In the genomic region with DNA sequence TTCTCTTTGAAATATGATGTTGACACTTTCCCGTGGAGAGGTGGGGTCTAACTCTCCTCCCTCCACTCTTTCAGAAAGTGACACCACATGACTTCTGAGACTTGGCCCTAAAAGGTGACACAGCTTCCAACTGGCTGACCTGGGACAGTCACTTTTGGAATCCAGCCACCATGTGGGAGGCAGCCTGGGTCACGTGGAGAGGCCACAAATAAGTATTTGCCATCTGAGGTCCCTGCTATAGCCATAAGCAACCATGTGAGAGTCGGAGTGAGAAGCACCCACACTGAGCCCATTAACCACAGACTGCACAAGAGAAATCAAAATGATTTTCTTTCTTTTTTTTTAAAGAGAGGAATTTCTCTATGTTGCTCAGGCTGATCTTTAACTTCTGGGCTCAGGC, we compare ENCODE assay signal across 13 cellular contexts. TPM values are rescaled to one million over a fixed set of nuclear protein-coding genes. Genes with fewer than 3 reads are reported as not detected.
A peak's percentile ranks its signal among the peaks of the same experiment; 100 is the strongest.
DNase-seq lines count a peak whose midpoint lies in the region; ATAC-seq, FAIRE-seq and TF ChIP-seq lines count a peak whose summit lies in the region.
"Had no signal": no experiment of that assay in that cellular context is flagged by ENCODE, and none has a peak within 500 bp of the region (broad histone marks: within the 10 kb centered on the region; RNA-seq: fewer than 3 reads in every experiment).

No MANE protein-coding gene starts in this region.

- TF ChIP-seq CTCF in osteocyte (IDR thresholded peaks at IDR 0.05) = no peak

- H3K9me3 Mint-ChIP-seq in osteocyte (ENCODE audit: unreplicated experiment) = no peaks in the 10 kb centered on the region
- H3K9me3 Mint-ChIP-seq: activated CD4-positive, alpha-beta memory T cell treated with anti-CD3 and anti-CD28 coated beads, Interleukin-2, amount 10 ng/mL, durations not matched to agents 7 days and 5 days had no signal

- in situ Hi-C loops in Caki2 (cut with HindIII; ENCODE audit: low pct_unique_long_range_greater_than_20kb, low sequenced_read_pairs) = no loop called here

- intact Hi-C loops in right cardiac atrium (cut with DNase I) = no loop called here

- 25% methylated on average over 3 of the region's 3 CpGs for WGBS in right cardiac atrium

- H3K4me1 Mint-ChIP-seq in osteocyte (ENCODE audit: unreplicated experiment) = peaks cover 14% of the 10 kb centered on the region

- FAIRE-seq in RCC 7860 (lab: Jason Lieb, UNC) = no peak

- peak; percentile 31 for DNase-seq in Caki2 (ENCODE audit: low read depth)
- DNase-seq in RCC 7860 (ENCODE audit: low spot score) = peak; percentile 31
- DNase-seq in right cardiac atrium = peak in 2 of 3 donors; percentile 23 to 72
- no peak for DNase-seq in osteocyte (ENCODE audit: extremely low spot score, unreplicated experiment)
- DNase-seq in NCI-H2171 (lab: John Stamatoyannopoulos, UW) = no peak
- DNase-seq: activated CD4-positive, alpha-beta memory T cell treated with anti-CD3 and anti-CD28 coated beads, Interleukin-2, amount 10 ng/mL, durations not matched to agents 7 days and 5 days; NCI-H1930; T-helper 17 cell had no signal

- peak overlapping the region; percentile 23 for H3K27ac Mint-ChIP-seq in osteocyte (ENCODE audit: unreplicated experiment)

- ATAC-seq in right cardiac atrium (no peak), HG02852 (IDR thresholded peaks at IDR 0.05; ENCODE audit: unreplicated experiment) (no peak), GM21825 (IDR thresholded peaks at IDR 0.05; ENCODE audit: unreplicated experiment) (no peak), GM19395 (IDR thresholded peaks at IDR 0.05; ENCODE audit: unreplicated experiment) (no peak)
- ATAC-seq: T-helper 17 cell had no signal

- H3K9me3 ChIP-seq in right cardiac atrium (ENCODE audit: control insufficient read depth, low read length) = no peaks in the 10 kb centered on the region
- H3K9me3 ChIP-seq: prostate gland had no signal

- no peaks in the 10 kb centered on the region for H3K36me3 Mint-ChIP-seq in osteocyte (ENCODE audit: unreplicated experiment)

- peaks cover 10% of the 10 kb centered on the region for H3K4me1 ChIP-seq in right cardiac atrium (ENCODE audit: control insufficient read depth, insufficient read depth, low read length)

- H3K4me3 ChIP-seq in right cardiac atrium (ENCODE audit: low read length) = no peak overlapping the region
- H3K4me3 ChIP-seq: prostate gland had no signal

- no peaks in the 10 kb centered on the region for H3K27me3 ChIP-seq in right cardiac atrium (ENCODE audit: control insufficient read depth, insufficient read depth)

- no peak overlapping the region for H3K4me3 Mint-ChIP-seq in osteocyte (ENCODE audit: unreplicated experiment)
- H3K4me3 Mint-ChIP-seq: activated CD4-positive, alpha-beta memory T cell treated with anti-CD3 and anti-CD28 coated beads, Interleukin-2, amount 10 ng/mL, durations not matched to agents 7 days and 5 days had no signal

- H3K27me3 Mint-ChIP-seq in osteocyte (ENCODE audit: unreplicated experiment) = no peaks in the 10 kb centered on the region
- H3K27me3 Mint-ChIP-seq: activated CD4-positive, alpha-beta memory T cell treated with anti-CD3 and anti-CD28 coated beads, Interleukin-2, amount 10 ng/mL, durations not matched to agents 7 days and 5 days; T-helper 17 cell had no signal

- H3K27ac ChIP-seq in right cardiac atrium (ENCODE audit: low read length) = no peak overlapping the region
- H3K27ac ChIP-seq: prostate gland had no signal

RNA-seq across cellular contexts. Expression of gene PHYKPL, which starts 4.1 kb away (rescaled TPM):
- total RNA-seq in Caki2 (2014; rRNA removed; shearing (Covaris generic); ENCODE audit: low replicate concordance) = 31.0 and 34.8 TPM in 2 replicates
- 10 to 100 TPM; 41.0 to 53.6 (median 48.5) TPM for total RNA-seq in right cardiac atrium
- polyA plus RNA-seq in right cardiac atrium = 35.3 TPM
- 70.2 and 71.3 TPM in 2 replicates for total RNA-seq in osteocyte

RNA-seq across cellular contexts. Expression of gene HNRNPAB, which starts 32.4 kb away (rescaled TPM):
- total RNA-seq in Caki2 (2014; rRNA removed; shearing (Covaris generic); ENCODE audit: low replicate concordance) = 166 and 175 TPM in 2 replicates
- total RNA-seq in right cardiac atrium (100 to 1,000 TPM in 1 of 4 donors, 10 to 100 TPM in 3; 75.3 to 125 (median 86.9) TPM), osteocyte (128 and 131 TPM in 2 replicates)
- polyA plus RNA-seq in right cardiac atrium = 88.2 TPM

RNA-seq across cellular contexts. Expression of gene GMCL2, which starts 49.5 kb away (rescaled TPM):
- total RNA-seq in Caki2 (2014; rRNA removed; shearing (Covaris generic); ENCODE audit: low replicate concordance) = not detected in 2 replicates
- not detected for total RNA-seq in right cardiac atrium
- polyA plus RNA-seq in right cardiac atrium = not detected
- not detected in 2 replicates for total RNA-seq in osteocyte
- total RNA-seq: activated CD4-positive, alpha-beta memory T cell treated with anti-CD3 and anti-CD28 coated beads, Interleukin-2, amount 10 ng/mL, durations not matched to agents 7 days and 5 days; kidney epithelial cell; T-helper 17 cell had no signal

Comparison
In these comparisons a context has a peak if more than half of its experiments do, and no peak if none do; other contexts are left out.
1. DNase-seq: peak in Caki2 (single experiment), RCC 7860 (single experiment) and right cardiac atrium (2 of 3); none in osteocyte (single experiment) and NCI-H2171 (single experiment).